ENCODE assay signal across 8 cellular contexts in the genomic region with DNA sequence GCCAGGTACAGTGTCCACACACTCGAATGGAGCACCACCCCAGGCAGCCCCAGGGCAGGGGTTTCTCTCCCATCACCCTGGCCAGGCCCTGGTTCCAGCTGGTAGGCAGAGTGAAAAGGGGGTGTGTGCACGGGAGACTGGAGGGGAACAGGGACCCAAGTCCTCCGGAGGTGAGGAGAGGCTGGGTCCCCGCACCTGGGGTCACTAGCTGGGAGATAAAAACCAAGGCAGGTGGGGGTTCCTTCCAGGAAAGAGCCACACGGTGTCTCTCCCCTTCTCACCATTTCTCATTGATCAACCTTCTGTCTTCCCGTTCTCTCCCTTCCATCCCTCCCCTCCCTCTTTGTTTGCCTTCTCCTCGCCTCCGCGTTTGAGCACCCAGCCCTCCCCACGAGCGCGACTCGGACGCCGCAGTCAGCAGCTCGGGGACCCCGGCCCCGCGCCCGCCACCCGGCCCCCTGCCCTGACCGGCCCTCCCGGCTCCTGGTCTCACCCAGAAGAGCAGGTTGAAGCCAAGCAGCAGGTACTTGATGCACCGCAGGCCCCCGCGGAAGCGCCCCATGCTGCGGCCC. TPM values are rescaled to one million over a fixed set of nuclear protein-coding genes. Genes with fewer than 3 reads are reported as not detected.
DNase-seq lines count a peak whose midpoint lies in the region; ATAC-seq and TF ChIP-seq lines count a peak whose summit lies in the region.

No MANE protein-coding gene starts in this region.

- POLR2A ChIA-PET in T-cell (lab: Charles Lee) = interaction anchor here in 1 of 2 donors (0.6 to 1.9 kb wide), 2 partner anchors 10 to 1330 kb away, joined by 7 to 10 read pairs; no protein-coding TSS in a partner anchor

- peak overlapping the region in 1 of 2 donors; percentile 34 for H3K27ac Mint-ChIP-seq in T-cell

- peak overlapping the region; percentile 99 for H3K27ac ChIP-seq in cardiac muscle cell
- H3K27ac ChIP-seq in psoas muscle = peak overlapping the region; percentile 66

- H3K4me1 ChIP-seq in ES-I3 (ENCODE audit: insufficient read depth, low read length) = peaks cover 26% of the 10 kb centered on the region
- peaks cover 27% of the 10 kb centered on the region for H3K4me1 ChIP-seq in cardiac muscle cell (ENCODE audit: low read depth)
- no peaks in the 10 kb centered on the region for H3K4me1 ChIP-seq in psoas muscle

- CTCF ChIA-PET in T-cell (lab: Charles Lee) = no interaction called here

- 5 to 6% (median 6%) methylated on average over 20 to 28 of the region's 28 CpGs for WGBS in psoas muscle, 3 donors

- ATAC-seq in T-cell (replicated peaks in 1 of 4) (peak in 3 of 4 experiments; percentile 5 to 10 (median 5)), psoas muscle (peak in 2 of 4 donors; percentile 29 to 37)

- no peak for TF ChIP-seq CTCF in cardiac muscle cell (IDR thresholded peaks at IDR 0.05; ENCODE audit: low read depth, low read length)
- TF ChIP-seq CTCF in psoas muscle (IDR thresholded peaks at IDR 0.05) = no peak

- H3K9ac ChIP-seq in ES-I3 (ENCODE audit: low read depth, low read length) = peak overlapping the region; percentile 70

- no peaks in the 10 kb centered on the region for H3K36me3 Mint-ChIP-seq in T-cell

- no peaks in the 10 kb centered on the region for H3K9me3 Mint-ChIP-seq in T-cell

- DNase-seq in T-cell = peak in 2 of 34 experiments; percentile 9 to 10
- DNase-seq in cardiac muscle cell (ENCODE audit: low read depth in 1 of 2, low spot score in 1 of 2) = no peak
- no peak for DNase-seq in psoas muscle
- no peak for DNase-seq in LoVo (ENCODE audit: low spot score)
- DNase-seq in stimulated activated CD4-positive, alpha-beta T cell treated with anti-CD3 and anti-CD28 coated beads, Interleukin-2, amount 100 ng/mL, for 24 hours = no peak
- no peak for DNase-seq in NCI-H128 (lab: John Stamatoyannopoulos, UW; ENCODE audit: unreplicated experiment)
- no peak for DNase-seq in ureter (ENCODE audit: low spot score)

- H3K4me1 Mint-ChIP-seq in T-cell = peaks cover 40 to 56% (median 45%) of the 10 kb centered on the region in 3 donors

- intact Hi-C loops in psoas muscle (cut with DNase I) = no loop called here

- H3K27me3 Mint-ChIP-seq in T-cell = peaks cover 0 to 4% of the 10 kb centered on the region in 2 donors

- no peaks in the 10 kb centered on the region for H3K27me3 ChIP-seq in cardiac muscle cell
- no peaks in the 10 kb centered on the region for H3K27me3 ChIP-seq in psoas muscle (ENCODE audit: insufficient read depth in 3 of 3, low read length in 2 of 3)

- H3K4me3 Mint-ChIP-seq in T-cell = peak overlapping the region; percentile 73 to 81 (median 81)

- no peaks in the 10 kb centered on the region for H3K36me3 ChIP-seq in ES-I3 (ENCODE audit: insufficient read depth, low read length)
- no peaks in the 10 kb centered on the region for H3K36me3 ChIP-seq in cardiac muscle cell
- H3K36me3 ChIP-seq in psoas muscle (ENCODE audit: insufficient read depth in 1 of 2, low read depth in 1 of 2) = no peaks in the 10 kb centered on the region

- H3K9me3 ChIP-seq in ES-I3 (ENCODE audit: control insufficient read depth, insufficient read depth, low read length) (no peaks in the 10 kb centered on the region), cardiac muscle cell (ENCODE audit: low read depth) (no peaks in the 10 kb centered on the region), psoas muscle (no peaks in the 10 kb centered on the region)

- H3K4me3 ChIP-seq in cardiac muscle cell = peak overlapping the region; percentile 57
- H3K4me3 ChIP-seq in psoas muscle = peak overlapping the region; percentile 81

RNA-seq across cellular contexts. Expression of a gene that starts 0.3 kb away (rescaled TPM):
- total RNA-seq in T-cell (1 to 10 TPM; 2.1 to 8.7 (median 4.0) TPM), cardiac muscle cell (26.6 and 45.6 TPM in 2 replicates), psoas muscle (1 to 10 TPM; 1.2 to 2.3 (median 2.1) TPM), ureter (22.0 TPM)
- polyA plus RNA-seq in cardiac muscle cell (87.3 and 88.0 TPM in 2 replicates), psoas muscle (1 to 10 TPM in 2 of 3 donors, under 1 TPM in 1; 0.87 to 1.4 (median 1.1) TPM)

RNA-seq across cellular contexts. Expression of a gene that starts 59.3 kb away (rescaled TPM):
- total RNA-seq in T-cell = not detected
- not detected in 2 replicates for total RNA-seq in cardiac muscle cell
- polyA plus RNA-seq in cardiac muscle cell = not detected in 2 replicates
- not detected for total RNA-seq in psoas muscle
- not detected for polyA plus RNA-seq in psoas muscle
- total RNA-seq in ureter = not detected
